ENCODE assay signal across 9 cellular contexts in the genomic region with DNA sequence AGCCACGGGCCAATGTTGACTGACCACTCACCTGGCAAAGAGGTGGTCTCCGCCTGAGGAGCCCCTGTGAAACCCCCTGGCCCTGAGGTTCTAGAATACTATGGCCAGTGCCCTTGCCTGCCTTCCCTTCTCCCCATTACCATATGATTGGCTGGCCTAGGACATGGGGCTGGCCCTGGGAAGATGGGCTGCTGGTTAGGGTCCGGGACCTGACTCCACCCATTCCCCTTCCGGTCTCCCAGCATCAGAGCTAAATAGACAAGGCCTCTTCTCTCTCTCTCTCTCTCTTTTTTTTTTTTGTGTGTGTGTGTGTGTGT. TPM values are rescaled to one million over a fixed set of nuclear protein-coding genes. Genes with fewer than 3 reads are reported as not detected.
DNase-seq lines count a peak whose midpoint lies in the region; ATAC-seq and TF ChIP-seq lines count a peak whose summit lies in the region.
"Had no signal": no experiment of that assay in that cellular context is flagged by ENCODE, and none has a peak within 500 bp of the region (broad histone marks: within the 10 kb centered on the region; RNA-seq: fewer than 3 reads in every experiment).

No MANE protein-coding gene starts in this region.

- H3K27me3 Mint-ChIP-seq in activated T-cell treated with anti-CD3 and anti-CD28 coated beads, Interleukin-2, amount 50 U/mL, for 72 hours (ENCODE audit: low read depth) = no peaks in the 10 kb centered on the region

- no peaks in the 10 kb centered on the region for H3K27me3 ChIP-seq in lower lobe of right lung (ENCODE audit: low read depth)

- peaks cover 2 to 20% of the 10 kb centered on the region in 2 donors for H3K36me3 Mint-ChIP-seq in activated T-cell treated with anti-CD3 and anti-CD28 coated beads, Interleukin-2, amount 50 U/mL, for 72 hours (ENCODE audit: insufficient read depth in 2 of 2)

- H3K27ac ChIP-seq in lower lobe of right lung = peak overlapping the region; percentile 83

- peaks cover 79% of the 10 kb centered on the region for H3K4me1 Mint-ChIP-seq in activated T-cell treated with anti-CD3 and anti-CD28 coated beads, Interleukin-2, amount 50 U/mL, for 72 hours (ENCODE audit: low read depth)

- TF ChIP-seq CTCF in lower lobe of right lung (IDR thresholded peaks at IDR 0.05) = no peak

- H3K36me3 ChIP-seq in lower lobe of right lung = no peaks in the 10 kb centered on the region

- DNase-seq in left ventricle myocardium superior = peak; percentile 35
- no peak for DNase-seq in cardiac septum (ENCODE audit: low spot score)
- DNase-seq in activated T-cell treated with anti-CD3 and anti-CD28 coated beads, Interleukin-2, amount 50 U/mL, for 72 hours = peak in 1 of 2 donors; percentile 52
- no peak for DNase-seq in lower lobe of right lung
- no peak for DNase-seq in COR-L47 (lab: John Stamatoyannopoulos, UW)
- DNase-seq: posterior cingulate gyrus had no signal

- H3K4me1 ChIP-seq in lower lobe of right lung = peaks cover 89% of the 10 kb centered on the region

- no peaks in the 10 kb centered on the region for H3K9me3 ChIP-seq in lower lobe of right lung

- intact Hi-C loops in left ventricle myocardium superior (cut with micrococcal nuclease) = no loop called here
- intact Hi-C loops in cardiac septum (cut with DNase I) = loop anchor here (5.0 kb wide), 1 partner anchor 117 kb away; no protein-coding TSS in a partner anchor
- intact Hi-C loops in lower lobe of right lung (cut with DNase I) = no loop called here

- no peak for ATAC-seq in left ventricle myocardium superior
- ATAC-seq in activated T-cell treated with anti-CD3 and anti-CD28 coated beads, Interleukin-2, amount 50 U/mL, for 72 hours (replicated peaks in 1 of 2) = no peak
- ATAC-seq in lower lobe of right lung = no peak
- ATAC-seq in GM21825 (IDR thresholded peaks at IDR 0.05; ENCODE audit: unreplicated experiment) = no peak
- ATAC-seq in GM18519 (IDR thresholded peaks at IDR 0.05; ENCODE audit: low FRiP score, unreplicated experiment) = no peak
- ATAC-seq in GM18861 (IDR thresholded peaks at IDR 0.05; ENCODE audit: unreplicated experiment) = no peak

- H3K4me3 ChIP-seq in lower lobe of right lung = peak overlapping the region; percentile 77

- no peaks in the 10 kb centered on the region for H3K9me3 Mint-ChIP-seq in activated T-cell treated with anti-CD3 and anti-CD28 coated beads, Interleukin-2, amount 50 U/mL, for 72 hours

- H3K27ac Mint-ChIP-seq in activated T-cell treated with anti-CD3 and anti-CD28 coated beads, Interleukin-2, amount 50 U/mL, for 72 hours = peak overlapping the region; percentile 83

- H3K4me3 Mint-ChIP-seq in activated T-cell treated with anti-CD3 and anti-CD28 coated beads, Interleukin-2, amount 50 U/mL, for 72 hours = peak overlapping the region; percentile 88 to 90

RNA-seq across cellular contexts. Expression of gene CSK, which starts 3.8 kb away (rescaled TPM):
- 45.8 TPM for total RNA-seq in left ventricle myocardium superior
- 29.5 TPM for total RNA-seq in cardiac septum
- total RNA-seq in activated T-cell treated with anti-CD3 and anti-CD28 coated beads, Interleukin-2, amount 50 U/mL, for 72 hours = 100 to 1,000 TPM; 200 to 267 TPM
- total RNA-seq in lower lobe of right lung = 83.8 TPM

RNA-seq across cellular contexts. Expression of gene LMAN1L, which starts 27.0 kb away (rescaled TPM):
- total RNA-seq in left ventricle myocardium superior (23.5 TPM), cardiac septum (7.9 TPM), lower lobe of right lung (not detected)
- under 1 TPM; 0.53 to 0.72 TPM for total RNA-seq in activated T-cell treated with anti-CD3 and anti-CD28 coated beads, Interleukin-2, amount 50 U/mL, for 72 hours

RNA-seq across cellular contexts. Expression of gene CYP1A2, which starts 37.0 kb away (rescaled TPM):
- total RNA-seq in left ventricle myocardium superior = not detected
- not detected for total RNA-seq in cardiac septum
- total RNA-seq in activated T-cell treated with anti-CD3 and anti-CD28 coated beads, Interleukin-2, amount 50 U/mL, for 72 hours = not detected
- not detected for total RNA-seq in lower lobe of right lung

RNA-seq across cellular contexts. Expression of gene CPLX3, which starts 40.8 kb away (rescaled TPM):
- total RNA-seq in left ventricle myocardium superior (4.1 TPM), cardiac septum (0.67 TPM), lower lobe of right lung (not detected)
- under 1 TPM; 0.14 to 0.17 TPM for total RNA-seq in activated T-cell treated with anti-CD3 and anti-CD28 coated beads, Interleukin-2, amount 50 U/mL, for 72 hours

RNA-seq across cellular contexts. Expression of gene ULK3, which starts 57.3 kb away (rescaled TPM):
- 47.5 TPM for total RNA-seq in left ventricle myocardium superior
- total RNA-seq in cardiac septum = 25.6 TPM
- total RNA-seq in activated T-cell treated with anti-CD3 and anti-CD28 coated beads, Interleukin-2, amount 50 U/mL, for 72 hours = 10 to 100 TPM; 48.5 to 53.8 TPM
- total RNA-seq in lower lobe of right lung = 40.3 TPM
